Comparison of ENCODE assay signal across 9 cellular contexts in genomic region chrX:109774706-109775105, GRCh38. TPM values are rescaled to one million over a fixed set of nuclear protein-coding genes. Genes with fewer than 3 reads are reported as not detected.
DNase-seq lines count a peak whose midpoint lies in the region; ATAC-seq and TF ChIP-seq lines count a peak whose summit lies in the region.
"Had no signal": no experiment of that assay in that cellular context is flagged by ENCODE, and none has a peak within 500 bp of the region (broad histone marks: within the 10 kb centered on the region; RNA-seq: fewer than 3 reads in every experiment).

No MANE protein-coding gene starts in this region.

- H3K36me3 ChIP-seq in brain microvascular endothelial cell (replicated peaks): no peaks in the 10 kb centered on the region
- H3K36me3 ChIP-seq in ascending aorta: no peaks in the 10 kb centered on the region

- no peak overlapping the region for H3K4me3 Mint-ChIP-seq in effector memory CD8-positive, alpha-beta T cell
- H3K4me3 Mint-ChIP-seq: activated naive CD8-positive, alpha-beta T cell had no signal

- H3K27ac ChIP-seq in brain microvascular endothelial cell (peak overlapping the region; percentile 71), ascending aorta (no peak overlapping the region)

- intact Hi-C loops in ascending aorta (cut with DNase I): no loop called here

- H3K27me3 ChIP-seq in brain microvascular endothelial cell (replicated peaks) (no peaks in the 10 kb centered on the region), ascending aorta (no peaks in the 10 kb centered on the region)

- no peaks in the 10 kb centered on the region for H3K27me3 Mint-ChIP-seq in effector memory CD8-positive, alpha-beta T cell
- H3K27me3 Mint-ChIP-seq: activated naive CD8-positive, alpha-beta T cell had no signal

- H3K9me3 Mint-ChIP-seq in effector memory CD8-positive, alpha-beta T cell: no peaks in the 10 kb centered on the region

- in situ Hi-C loops in brain microvascular endothelial cell (cut with HindIII; ENCODE audit: low pct_ligation_motif_present, low sequenced_read_pairs): no loop called here

- peak; percentile 91 for ATAC-seq in GM19372 (IDR thresholded peaks at IDR 0.05; ENCODE audit: low read depth, unreplicated experiment)
- peak; percentile 99 for ATAC-seq in HG03175 (IDR thresholded peaks at IDR 0.05; ENCODE audit: unreplicated experiment)
- no peak for ATAC-seq in effector memory CD8-positive, alpha-beta T cell (replicated peaks)

- no peaks in the 10 kb centered on the region for H3K4me1 ChIP-seq in ascending aorta

- no peaks in the 10 kb centered on the region for H3K36me3 Mint-ChIP-seq in effector memory CD8-positive, alpha-beta T cell (ENCODE audit: insufficient read depth)
- H3K36me3 Mint-ChIP-seq: activated naive CD8-positive, alpha-beta T cell had no signal

- TF ChIP-seq CTCF in AG09309 (IDR thresholded peaks at IDR 0.05; ENCODE audit: control insufficient read depth, insufficient read depth, low read depth, low read length, missing control alignments) (no peak), brain microvascular endothelial cell (IDR thresholded peaks at IDR 0.05; ENCODE audit: low read depth, low read length, missing control alignments) (no peak), ascending aorta (IDR thresholded peaks at IDR 0.05) (no peak)

- H3K27ac Mint-ChIP-seq in effector memory CD8-positive, alpha-beta T cell: no peak overlapping the region
- H3K27ac Mint-ChIP-seq: activated naive CD8-positive, alpha-beta T cell had no signal

- DNase-seq in AG09309 (ENCODE audit: low read depth) (peak; percentile 23), brain microvascular endothelial cell (peak; percentile 71), ascending aorta (ENCODE audit: low spot score in 2 of 2) (no peak), SW480 (ENCODE audit: low spot score) (no peak)
- DNase-seq in effector memory CD8-positive, alpha-beta T cell: no peak
- DNase-seq in activated naive CD4-positive, alpha-beta T cell treated with anti-CD3 and anti-CD28 coated beads, Interleukin-2, amount 50 U/mL, for 16 hours: no peak

- no peaks in the 10 kb centered on the region for H3K4me1 Mint-ChIP-seq in effector memory CD8-positive, alpha-beta T cell (ENCODE audit: low read depth in 2 of 2)

- H3K9me3 ChIP-seq in ascending aorta: no peaks in the 10 kb centered on the region

- H3K4me3 ChIP-seq in AG09309 (ENCODE audit: control insufficient read depth, low read depth, low read length) (no peak overlapping the region), brain microvascular endothelial cell (ENCODE audit: low read depth, low read length) (no peak overlapping the region), ascending aorta (no peak overlapping the region)

RNA-seq across cellular contexts. Expression of gene ACSL4, which starts 41.6 kb away (rescaled TPM):
- total RNA-seq in ascending aorta: 18.5 TPM

Comparison
In these comparisons a context has a peak if more than half of its experiments do, and no peak if none do; other contexts are left out.
1. DNase-seq: peak in AG09309 (single experiment) and brain microvascular endothelial cell (single experiment); none in effector memory CD8-positive, alpha-beta T cell (0 of 3), activated naive CD4-positive, alpha-beta T cell treated with anti-CD3 and anti-CD28 coated beads, Interleukin-2, amount 50 U/mL, for 16 hours (single experiment), ascending aorta (0 of 2) and SW480 (single experiment).